In genomic region chr18:62718268-62718800, GRCh38 we compare ENCODE assay signal across 8 cellular contexts. TPM values are rescaled to one million over a fixed set of nuclear protein-coding genes. Genes with fewer than 3 reads are reported as not detected.
DNase-seq lines count a peak whose midpoint lies in the region; ATAC-seq and TF ChIP-seq lines count a peak whose summit lies in the region.

No MANE protein-coding gene starts in this region.

- H3K27ac Mint-ChIP-seq in T-cell = no peak overlapping the region

- no peaks in the 10 kb centered on the region; the same call in 1 of the 2 replicates for H3K27me3 ChIP-seq in H7 (ENCODE audit: control insufficient read depth, insufficient read depth, low read length)

- no peaks in the 10 kb centered on the region for H3K36me3 ChIP-seq in H7 (replicated peaks; ENCODE audit: control insufficient read depth, insufficient read depth, low read length)

- peak overlapping the region; percentile 74 to 90 (median 89) for H3K4me3 Mint-ChIP-seq in T-cell

- POLR2A ChIA-PET in T-cell (lab: Charles Lee) (no interaction called here), RWPE1 (lab: Yijun Ruan, JAX; ENCODE audit: low non-redundant PET) (no interaction called here)

- no peak overlapping the region for H3K27ac ChIP-seq in RWPE1

- CTCF ChIA-PET in T-cell (lab: Charles Lee) (interaction anchor here in 1 of 2 donors (0.6 kb wide), 1 partner anchor 24 kb away, joined by 10 read pairs; no protein-coding TSS in a partner anchor), RWPE1 (lab: Yijun Ruan, JAX) (no interaction called here)

- no peak for DNase-seq in H7
- no peak for DNase-seq in T-cell
- no peak for DNase-seq in fibroblast of mammary gland (ENCODE audit: low read depth)
- DNase-seq in retinal pigment epithelial cell (ENCODE audit: low read depth) = no peak
- DNase-seq in AG20443 (ENCODE audit: low spot score) = no peak
- DNase-seq in epidermal melanocyte (ENCODE audit: insufficient read length, low spot score) = no peak
- no peak for DNase-seq in NCI-H82 treated with DMSO at 0.1 percent for 48 hours (lab: John Stamatoyannopoulos, UW; ENCODE audit: unreplicated experiment)
- no peak for DNase-seq in RWPE1 (ENCODE audit: low spot score)

- H3K27me3 Mint-ChIP-seq in T-cell = no peaks in the 10 kb centered on the region

- no peak for ATAC-seq in T-cell (replicated peaks in 1 of 4)

- TF ChIP-seq CTCF in fibroblast of mammary gland (conservative IDR thresholded peaks at IDR 0.05; ENCODE audit: control insufficient read depth, insufficient read depth, low read depth, low read length) (no peak), retinal pigment epithelial cell (conservative IDR thresholded peaks at IDR 0.05; ENCODE audit: low read depth, low read length) (no peak), RWPE1 (conservative IDR thresholded peaks at IDR 0.05; ENCODE audit: low read depth) (no peak)

- H3K4me1 Mint-ChIP-seq in T-cell = peaks cover 33 to 45% (median 43%) of the 10 kb centered on the region in 3 donors

- peak overlapping the region; percentile 80 for H3K4me3 ChIP-seq in H7 (ENCODE audit: insufficient read depth, low read depth, low read length)
- H3K4me3 ChIP-seq in fibroblast of mammary gland (ENCODE audit: control insufficient read depth, low read depth, low read length) = peak overlapping the region; percentile 72
- H3K4me3 ChIP-seq in retinal pigment epithelial cell (ENCODE audit: low read length) = peak overlapping the region; percentile 77

- no peaks in the 10 kb centered on the region for H3K9me3 Mint-ChIP-seq in T-cell

- no peaks in the 10 kb centered on the region for H3K36me3 Mint-ChIP-seq in T-cell

RNA-seq across cellular contexts. Expression of gene PHLPP1, which starts 3.0 kb away (rescaled TPM):
- total RNA-seq in H7 (2014; rRNA removed; shearing (Covaris generic)) = 23.0 and 29.2 TPM in 2 replicates
- 10 to 100 TPM in 1 of 5 donors, 1 to 10 TPM in 4; 6.9 to 11.5 (median 7.4) TPM for total RNA-seq in T-cell
